21 cellular contexts compared by ENCODE assay signal in genomic region chr3:144054766-144055165, GRCh38.
DNase-seq lines count a peak whose midpoint lies in the region; ATAC-seq, FAIRE-seq and TF ChIP-seq lines count a peak whose summit lies in the region.
"Had no signal": no experiment of that assay in that cellular context is flagged by ENCODE, and none has a peak within 500 bp of the region (broad histone marks: within the 10 kb centered on the region; RNA-seq: fewer than 3 reads in every experiment).

No MANE protein-coding gene starts in this region.

- peaks cover 18% of the 10 kb centered on the region; the same call in 2 of the 3 replicates for H3K4me1 Mint-ChIP-seq in GM23338
- H3K4me1 Mint-ChIP-seq: CD4-positive, alpha-beta memory T cell had no signal

- CTCF ChIA-PET in HepG2 (lab: Yijun Ruan, JAX; ENCODE audit: low intra/inter-chr PET ratio, low total read pairs), result no interaction called here
- CTCF ChIA-PET in HEK293T (lab: Yijun Ruan, JAX), result interaction anchor here (0.7 kb wide), 1 partner anchor 623 kb away, joined by 4 read pairs; no protein-coding TSS in a partner anchor

- TF ChIP-seq EP300 in HepG2 (IDR thresholded peaks at IDR 0.05; ENCODE audit: low read depth in 2 of 2, low read length in 2 of 2) (no peak), HepG2 (CRISPR knock-in tag; IDR thresholded peaks at IDR 0.05; ENCODE audit: borderline replicate concordance) (no peak)

- intact Hi-C loops in right lobe of liver (cut with DNase I) (no loop called here), HepG2 (cut with micrococcal nuclease; ENCODE audit: unreplicated experiment) (no loop called here)

- POLR2A ChIA-PET in HepG2 (lab: Yijun Ruan, JAX), result no interaction called here
- POLR2A ChIA-PET in HEK293T (lab: Yijun Ruan, JAX), result no interaction called here

- H3K9me3 ChIP-seq in right lobe of liver, result no peaks in the 10 kb centered on the region
- H3K9me3 ChIP-seq in HepG2 (ENCODE audit: low read length), result no peaks in the 10 kb centered on the region
- H3K9me3 ChIP-seq in skeletal muscle satellite cell (replicated peaks; ENCODE audit: low read length), result no peaks in the 10 kb centered on the region
- H3K9me3 ChIP-seq in BE2C, result no peaks in the 10 kb centered on the region

- no peak for DNase-seq in right lobe of liver
- DNase-seq in HepG2 (ENCODE audit: low spot score), result no peak
- DNase-seq in M059J (ENCODE audit: low read depth), result peak; percentile 4
- peak; percentile 20 to 37 for DNase-seq in foreskin fibroblast
- DNase-seq in BE2C, result no peak
- DNase-seq in HEK293T (ENCODE audit: extremely low spot score), result no peak
- DNase-seq in GM23338 (ENCODE audit: low spot score), result no peak
- DNase-seq: C1 segment of cervical spinal cord; Calu3; CD4-positive, alpha-beta memory T cell; COR-L47; DMS53; DMS79 treated with DMSO at 0.1 percent for 48 hours; GOT3; H7; HCEC 1CT had no signal

- in situ Hi-C loops in HepG2 (cut with HindIII; ENCODE audit: extremely low pct_ligation_motif_present, low pct_unique_long_range_greater_than_20kb), result no loop called here

- H3K4me2 ChIP-seq in HepG2 (ENCODE audit: low read depth, low read length) (no peak overlapping the region), skeletal muscle satellite cell (ENCODE audit: low read length) (no peak overlapping the region), GM23338 (no peak overlapping the region)

- no peaks in the 10 kb centered on the region for H3K79me2 ChIP-seq in HepG2 (ENCODE audit: insufficient read depth, low read length)
- no peaks in the 10 kb centered on the region for H3K79me2 ChIP-seq in GM23338 (replicated peaks; ENCODE audit: insufficient read depth)

- no TSS peak for BruUV-seq in HepG2 (replicated peaks; lab: Mats Ljungman, UMichigan)

- H3F3A ChIP-seq in GM23338 (replicated peaks; ENCODE audit: low read depth), result no peaks in the 10 kb centered on the region

- no peak for FAIRE-seq in HepG2 (lab: Jason Lieb, UNC)
- FAIRE-seq: A204.1, G401.6, GM12892 had no signal

- H3K27ac Mint-ChIP-seq in GM23338, result no peak overlapping the region
- H3K27ac Mint-ChIP-seq: CD4-positive, alpha-beta memory T cell had no signal

- H3K27me3 Mint-ChIP-seq in GM23338 (ENCODE audit: insufficient read depth, low read depth, poor library complexity), result no peaks in the 10 kb centered on the region
- H3K27me3 Mint-ChIP-seq: CD4-positive, alpha-beta memory T cell had no signal

- H3K27ac ChIP-seq in right lobe of liver, result no peak overlapping the region
- H3K27ac ChIP-seq in HepG2 (ENCODE audit: extremely low read length, insufficient read depth, low read length), result no peak overlapping the region
- no peak overlapping the region for H3K27ac ChIP-seq in GM23338 (ENCODE audit: low read depth)
- H3K27ac ChIP-seq: 22Rv1 had no signal

- no peaks in the 10 kb centered on the region for H3K27me3 ChIP-seq in right lobe of liver
- H3K27me3 ChIP-seq in HepG2 (ENCODE audit: control insufficient read depth in 1 of 2, insufficient read depth in 2 of 2, low read length in 2 of 2), result no peaks in the 10 kb centered on the region
- H3K27me3 ChIP-seq in skeletal muscle satellite cell (ENCODE audit: control insufficient read depth, insufficient read depth, low read length), result no peaks in the 10 kb centered on the region
- H3K27me3 ChIP-seq in BE2C, result no peaks in the 10 kb centered on the region
- no peaks in the 10 kb centered on the region for H3K27me3 ChIP-seq in GM23338 (ENCODE audit: insufficient read depth)

- H3K4me1 ChIP-seq in right lobe of liver (peaks cover 0 to 9% (median 0%) of the 10 kb centered on the region in 4 donors), HepG2 (ENCODE audit: insufficient read depth, low read length) (no peaks in the 10 kb centered on the region), skeletal muscle satellite cell (ENCODE audit: control insufficient read depth, insufficient read depth, low read length) (peaks cover 35% of the 10 kb centered on the region), BE2C (no peaks in the 10 kb centered on the region), GM23338 (ENCODE audit: insufficient read depth) (peaks cover 5% of the 10 kb centered on the region; the same call in 1 of the 2 replicates)

- no peaks in the 10 kb centered on the region for H4K20me1 ChIP-seq in HepG2 (ENCODE audit: insufficient read depth, low read length)
- H4K20me1 ChIP-seq in GM23338 (replicated peaks; ENCODE audit: insufficient read depth), result no peaks in the 10 kb centered on the region

- TF ChIP-seq RAD21 in HepG2 (CRISPR knock-in tag; IDR thresholded peaks at IDR 0.05), result no peak

- TF ChIP-seq POLR2A in right lobe of liver (IDR thresholded peaks at IDR 0.05) (no peak), HepG2 (IDR thresholded peaks at IDR 0.05; ENCODE audit: insufficient read depth in 1 of 2, low read depth in 2 of 2, low read length in 2 of 2) (no peak)

- no peak overlapping the region for H2AFZ ChIP-seq in HepG2 (ENCODE audit: low read length)
- H2AFZ ChIP-seq in GM23338, result no peak overlapping the region

- no peak overlapping the region for H3K9ac ChIP-seq in HepG2 (ENCODE audit: insufficient read depth, low read depth, low read length)
- H3K9ac ChIP-seq in skeletal muscle satellite cell (ENCODE audit: low read depth, low read length), result peak overlapping the region; percentile 25

- H3K9me3 Mint-ChIP-seq in GM23338, result no peaks in the 10 kb centered on the region
- H3K9me3 Mint-ChIP-seq: CD4-positive, alpha-beta memory T cell had no signal

- no peaks in the 10 kb centered on the region for H3K36me3 ChIP-seq in right lobe of liver
- no peaks in the 10 kb centered on the region for H3K36me3 ChIP-seq in HepG2 (replicated peaks in 1 of 2; ENCODE audit: control insufficient read depth in 1 of 2, insufficient read depth in 2 of 2, low read length in 2 of 2)
- no peaks in the 10 kb centered on the region for H3K36me3 ChIP-seq in skeletal muscle satellite cell (ENCODE audit: insufficient read depth, low read length)
- no peaks in the 10 kb centered on the region for H3K36me3 ChIP-seq in BE2C
- H3K36me3 ChIP-seq in GM23338 (ENCODE audit: insufficient read depth), result no peaks in the 10 kb centered on the region

- ATAC-seq in right lobe of liver, result peak; percentile 45 to 74 (median 64)
- no peak for ATAC-seq in HepG2
- no peak for ATAC-seq in GM23338

- no peak overlapping the region for H3K4me3 Mint-ChIP-seq in GM23338
- H3K4me3 Mint-ChIP-seq: CD4-positive, alpha-beta memory T cell had no signal

- TF ChIP-seq CTCF in right lobe of liver (IDR thresholded peaks at IDR 0.05) (no peak), HepG2 (CRISPR knock-in tag; IDR thresholded peaks at IDR 0.05) (no peak), foreskin fibroblast (IDR thresholded peaks at IDR 0.05; ENCODE audit: low read depth, low read length) (no peak), BE2C (IDR thresholded peaks at IDR 0.05; ENCODE audit: low read depth, low read length) (no peak), GM23338 (conservative IDR thresholded peaks at IDR 0.05; ENCODE audit: low read depth in 2 of 2) (no peak)

- H3K4me3 ChIP-seq in right lobe of liver (no peak overlapping the region), HepG2 (replicated peaks in 1 of 3; ENCODE audit: insufficient read depth in 1 of 3, low read depth in 2 of 3, low read length in 3 of 3) (no peak overlapping the region), foreskin fibroblast (ENCODE audit: low read depth in 1 of 2, low read length in 2 of 2) (no peak overlapping the region), skeletal muscle satellite cell (ENCODE audit: low read length) (no peak overlapping the region), BE2C (ENCODE audit: low read depth, low read length) (no peak overlapping the region), GM23338 (no peak overlapping the region)

- H3K36me3 Mint-ChIP-seq in GM23338 (ENCODE audit: low read depth), result no peaks in the 10 kb centered on the region
- H3K36me3 Mint-ChIP-seq: CD4-positive, alpha-beta memory T cell had no signal

- no peaks in the 10 kb centered on the region; the same call in none of the 2 replicates for H3K9me2 ChIP-seq in GM23338 (ENCODE audit: insufficient read depth)

TF ChIP-seq in HepG2, 621 proteins besides CTCF, POLR2A, EP300 and RAD21 (continues in another document):
- TF ChIP-seq SMYD3 (CRISPR knock-in tag; IDR thresholded peaks at IDR 0.05) (no peak), HMG20A (CRISPR knock-in tag; IDR thresholded peaks at IDR 0.05; ENCODE audit: borderline replicate concordance) (no peak), ISL2 (CRISPR knock-in tag; IDR thresholded peaks at IDR 0.05) (no peak), ZFP37 (CRISPR knock-in tag; IDR thresholded peaks at IDR 0.05; ENCODE audit: borderline replicate concordance) (no peak)

TF ChIP-seq in HEK293T, 16 proteins besides CTCF, POLR2A, EP300 and RAD21:
- TF ChIP-seq ZNF384 (IDR thresholded peaks at IDR 0.05) (no peak), HDGF (IDR thresholded peaks at IDR 0.05; ENCODE audit: borderline replicate concordance) (no peak), FOXK2 (IDR thresholded peaks at IDR 0.05) (no peak), L3MBTL2 (conservative IDR thresholded peaks at IDR 0.05) (no peak), TARDBP (IDR thresholded peaks at IDR 0.05) (no peak), SP1 (IDR thresholded peaks at IDR 0.05) (no peak), ARNT (IDR thresholded peaks at IDR 0.05) (no peak), BHLHE40 (IDR thresholded peaks at IDR 0.05; ENCODE audit: borderline replicate concordance) (no peak), CTBP1 (IDR thresholded peaks at IDR 0.05; ENCODE audit: borderline replicate concordance) (no peak)
TF ChIP-seq in HEK293T: peak in this region for 0.

TF ChIP-seq in GM23338, 12 proteins besides CTCF, POLR2A, EP300 and RAD21 (continues in another document):
- TF ChIP-seq CREB1 (CRISPR knock-in tag; IDR thresholded peaks at IDR 0.05; ENCODE audit: low read depth) (no peak), STAT1 (IDR thresholded peaks at IDR 0.05; ENCODE audit: unreplicated experiment) (no peak), EZH2phosphoT487 (IDR thresholded peaks at IDR 0.05; ENCODE audit: unreplicated experiment) (no peak), NANOG (IDR thresholded peaks at IDR 0.05; ENCODE audit: borderline replicate concordance) (no peak), ZNF331 (CRISPR knock-in tag; IDR thresholded peaks at IDR 0.05; ENCODE audit: low read depth) (no peak)
- TF ChIP-seq, protein P1, sequence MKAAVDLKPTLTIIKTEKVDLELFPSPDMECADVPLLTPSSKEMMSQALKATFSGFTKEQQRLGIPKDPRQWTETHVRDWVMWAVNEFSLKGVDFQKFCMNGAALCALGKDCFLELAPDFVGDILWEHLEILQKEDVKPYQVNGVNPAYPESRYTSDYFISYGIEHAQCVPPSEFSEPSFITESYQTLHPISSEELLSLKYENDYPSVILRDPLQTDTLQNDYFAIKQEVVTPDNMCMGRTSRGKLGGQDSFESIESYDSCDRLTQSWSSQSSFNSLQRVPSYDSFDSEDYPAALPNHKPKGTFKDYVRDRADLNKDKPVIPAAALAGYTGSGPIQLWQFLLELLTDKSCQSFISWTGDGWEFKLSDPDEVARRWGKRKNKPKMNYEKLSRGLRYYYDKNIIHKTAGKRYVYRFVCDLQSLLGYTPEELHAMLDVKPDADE (IDR thresholded peaks at IDR 0.05), result no peak

Comparison
In these comparisons a context has a peak if more than half of its experiments do, and no peak if none do; other contexts are left out.
1. ATAC-seq: peak in right lobe of liver (4 of 4); none in HepG2 (single experiment) and GM23338 (single experiment).
2. DNase-seq: peak in M059J (single experiment) and foreskin fibroblast (2 of 2); none in right lobe of liver (0 of 3), HepG2 (single experiment), BE2C (single experiment), HEK293T (single experiment) and GM23338 (single experiment).